ENCODE assay signal across 8 cellular contexts in genomic region chr1:36342426-36343185, GRCh38. TPM values are rescaled to one million over a fixed set of nuclear protein-coding genes. Genes with fewer than 3 reads are reported as not detected.
DNase-seq lines count a peak whose midpoint lies in the region; ATAC-seq and TF ChIP-seq lines count a peak whose summit lies in the region.

No MANE protein-coding gene starts in this region.

- intact Hi-C loops in esophagus muscularis mucosa (cut with DNase I), result loop anchor here (2.0 kb wide), 1 partner anchor 78 kb away; no protein-coding TSS in a partner anchor

- H3K36me3 ChIP-seq in GM06990 (ENCODE audit: control insufficient read depth, insufficient read depth, low read length) (peaks cover 31% of the 10 kb centered on the region), esophagus muscularis mucosa (peaks cover 23 to 84% (median 73%) of the 10 kb centered on the region in 4 donors)

- H3K4me3 ChIP-seq in GM06990 (replicated peaks; ENCODE audit: low read depth, low read length) (no peak overlapping the region), esophagus muscularis mucosa (no peak overlapping the region)

- peak; percentile 88 for TF ChIP-seq CTCF in GM06990 (IDR thresholded peaks at IDR 0.05; ENCODE audit: insufficient read depth, low read length, poor library complexity, severe bottlenecking)
- TF ChIP-seq CTCF in esophagus muscularis mucosa (IDR thresholded peaks at IDR 0.05), result peak; percentile 63 to 66 (median 66)
- no peak for TF ChIP-seq CTCF in omental fat pad (IDR thresholded peaks at IDR 0.05)

- DNase-seq in GM06990 (ENCODE audit: extremely low read depth, insufficient read length) (no peak), NAMALWA (ENCODE audit: low spot score) (peak; percentile 55), esophagus muscularis mucosa (ENCODE audit: extremely low spot score) (no peak), omental fat pad (ENCODE audit: low spot score) (no peak), NCI-H1092 treated with DMSO at 0.1 percent for 48 hours (lab: John Stamatoyannopoulos, UW) (no peak)
- peak; percentile 76 for DNase-seq in activated CD8-positive, alpha-beta memory T cell treated with anti-CD3 and anti-CD28 coated beads for 24 hours

- H3K27me3 ChIP-seq in GM06990 (replicated peaks; ENCODE audit: control insufficient read depth, insufficient read depth, low read length) (no peaks in the 10 kb centered on the region), esophagus muscularis mucosa (no peaks in the 10 kb centered on the region)

- WGBS in esophagus muscularis mucosa, result 77% methylated on average over 8 of the region's 10 CpGs

- peak overlapping the region; percentile 19 to 64 (median 57) for H3K27ac ChIP-seq in esophagus muscularis mucosa (replicated peaks in 1 of 4)

- H3K9me3 ChIP-seq in esophagus muscularis mucosa, result no peaks in the 10 kb centered on the region

- ATAC-seq in omental fat pad (ENCODE audit: low FRiP score), result peak; percentile 73
- no peak for ATAC-seq in HG03039 (IDR thresholded peaks at IDR 0.05; ENCODE audit: unreplicated experiment)
- no peak for ATAC-seq in HG02571 (IDR thresholded peaks at IDR 0.05; ENCODE audit: unreplicated experiment)

- no peak for TF ChIP-seq EP300 in esophagus muscularis mucosa (IDR thresholded peaks at IDR 0.05)

- H3K4me1 ChIP-seq in esophagus muscularis mucosa, result peaks cover 14 to 24% (median 19%) of the 10 kb centered on the region in 4 donors

- no peak for TF ChIP-seq POLR2A in esophagus muscularis mucosa (IDR thresholded peaks at IDR 0.05; ENCODE audit: low read depth)

RNA-seq across cellular contexts. Expression of gene EVA1B, which starts 19.2 kb away (rescaled TPM):
- total RNA-seq in esophagus muscularis mucosa (100 to 1,000 TPM in 2 of 4 donors, 10 to 100 TPM in 2; 45.1 to 129 (median 79.5) TPM), omental fat pad (100 to 1,000 TPM in 1 of 4 donors, 10 to 100 TPM in 3; 40.6 to 107 (median 52.4) TPM)

RNA-seq across cellular contexts. Expression of gene SH3D21, which starts 36.4 kb away (rescaled TPM):
- total RNA-seq in esophagus muscularis mucosa (1 to 10 TPM in 2 of 4 donors, under 1 TPM in 2; 0.26 to 2.0 (median 1.1) TPM), omental fat pad (1 to 10 TPM in 2 of 4 donors, under 1 TPM in 2; 0.63 to 3.1 (median 1.4) TPM)

RNA-seq across cellular contexts. Expression of gene STK40, which starts 43.1 kb away (rescaled TPM):
- total RNA-seq in esophagus muscularis mucosa (100 to 1,000 TPM in 1 of 4 donors, 10 to 100 TPM in 3; 67.7 to 103 (median 80.2) TPM), omental fat pad (10 to 100 TPM; 36.1 to 75.5 (median 47.3) TPM)

RNA-seq across cellular contexts. Expression of gene LSM10, which starts 55.1 kb away (rescaled TPM):
- total RNA-seq in esophagus muscularis mucosa (10 to 100 TPM; 42.2 to 64.5 (median 59.5) TPM), omental fat pad (10 to 100 TPM; 28.7 to 57.8 (median 38.3) TPM)

Comparison
In these comparisons a context has a peak if more than half of its experiments do, and no peak if none do; other contexts are left out.
1. DNase-seq: peak in NAMALWA (single experiment) and activated CD8-positive, alpha-beta memory T cell treated with anti-CD3 and anti-CD28 coated beads for 24 hours (single experiment); none in GM06990 (single experiment), esophagus muscularis mucosa (single experiment), omental fat pad (single experiment) and NCI-H1092 treated with DMSO at 0.1 percent for 48 hours (single experiment).
2. CTCF ChIP-seq: peak in GM06990 (single experiment) and esophagus muscularis mucosa (3 of 3); none in omental fat pad (0 of 3).